In genomic region chr10:34638405-34639054, GRCh38 we compare ENCODE assay signal across 8 cellular contexts.
DNase-seq lines count a peak whose midpoint lies in the region; ATAC-seq and TF ChIP-seq lines count a peak whose summit lies in the region.

No MANE protein-coding gene starts in this region.

- H3K4me1 ChIP-seq in lower lobe of right lung: peaks cover 22% of the 10 kb centered on the region

- H3K4me1 Mint-ChIP-seq in activated CD4-positive, alpha-beta T cell treated with anti-CD3 and anti-CD28 coated beads, Interleukin-2, amount 10 ng/mL, durations not matched to agents 7 days and 5 days: peaks cover 4% of the 10 kb centered on the region

- H3K27me3 Mint-ChIP-seq in activated CD4-positive, alpha-beta T cell treated with anti-CD3 and anti-CD28 coated beads, Interleukin-2, amount 10 ng/mL, durations not matched to agents 7 days and 5 days: no peaks in the 10 kb centered on the region

- no peak overlapping the region for H3K27ac ChIP-seq in lower lobe of right lung

- H3K36me3 ChIP-seq in lower lobe of right lung: no peaks in the 10 kb centered on the region

- intact Hi-C loops in lower lobe of right lung (cut with DNase I): loop anchor here (5.0 kb wide), 1 partner anchor 1306 kb away; the partner anchor contains the start of gene NRP1

- no peak overlapping the region for H3K4me3 ChIP-seq in lower lobe of right lung

- no peaks in the 10 kb centered on the region for H3K9me3 Mint-ChIP-seq in activated CD4-positive, alpha-beta T cell treated with anti-CD3 and anti-CD28 coated beads, Interleukin-2, amount 10 ng/mL, durations not matched to agents 7 days and 5 days

- H3K4me3 Mint-ChIP-seq in activated CD4-positive, alpha-beta T cell treated with anti-CD3 and anti-CD28 coated beads, Interleukin-2, amount 10 ng/mL, durations not matched to agents 7 days and 5 days: no peak overlapping the region

- H3K9me3 ChIP-seq in lower lobe of right lung: no peaks in the 10 kb centered on the region

- no peaks in the 10 kb centered on the region for H3K36me3 Mint-ChIP-seq in activated CD4-positive, alpha-beta T cell treated with anti-CD3 and anti-CD28 coated beads, Interleukin-2, amount 10 ng/mL, durations not matched to agents 7 days and 5 days (ENCODE audit: low read depth)

- TF ChIP-seq CTCF in lower lobe of right lung (IDR thresholded peaks at IDR 0.05): peak; percentile 91

- CTCF ChIA-PET in activated CD4-positive, alpha-beta T cell treated with anti-CD3 and anti-CD28 coated beads, Interleukin-2, amount 10 ng/mL, durations not matched to agents 7 days and 5 days (lab: Charles Lee): interaction anchor here (0.6 to 1.6 kb wide), 6 partner anchors 9 to 1446 kb away, joined by 3 to 7 read pairs (median 3); no protein-coding TSS in a partner anchor

- no peak overlapping the region for H3K27ac Mint-ChIP-seq in activated CD4-positive, alpha-beta T cell treated with anti-CD3 and anti-CD28 coated beads, Interleukin-2, amount 10 ng/mL, durations not matched to agents 7 days and 5 days

- no peaks in the 10 kb centered on the region for H3K27me3 ChIP-seq in lower lobe of right lung (ENCODE audit: low read depth)

- DNase-seq in GM04504 (ENCODE audit: low read depth): peak; percentile 73
- peak; percentile 57 for DNase-seq in NCI-H226
- DNase-seq in activated CD4-positive, alpha-beta T cell treated with anti-CD3 and anti-CD28 coated beads, Interleukin-2, amount 10 ng/mL, durations not matched to agents 7 days and 5 days: peak; percentile 76
- DNase-seq in dermis microvascular lymphatic vessel endothelial cell (ENCODE audit: low read depth in 2 of 2): peak; percentile 84
- DNase-seq in lower lobe of right lung: peak; percentile 80
- peak; percentile 21 for DNase-seq in stimulated activated CD8-positive, alpha-beta memory T cell treated with anti-CD3 and anti-CD28 coated beads, Interleukin-12 subunit alpha, Interleukin-12 subunit beta, amount 100 ng/mL, for 24 hours (ENCODE audit: extremely low read depth)

- POLR2A ChIA-PET in activated CD4-positive, alpha-beta T cell treated with anti-CD3 and anti-CD28 coated beads, Interleukin-2, amount 10 ng/mL, durations not matched to agents 7 days and 5 days (lab: Charles Lee): no interaction called here

- peak; percentile 37 for ATAC-seq in HG02678 (IDR thresholded peaks at IDR 0.05; ENCODE audit: unreplicated experiment)
- ATAC-seq in lower lobe of right lung: peak; percentile 87 to 90
- ATAC-seq in GM21576 (IDR thresholded peaks at IDR 0.05; ENCODE audit: unreplicated experiment): no peak

Comparison
In these comparisons a context has a peak if more than half of its experiments do, and no peak if none do; other contexts are left out.
1. DNase-seq: peak in every context shown above with its lines; median percentile 84 in dermis microvascular lymphatic vessel endothelial cell; 80 in lower lobe of right lung; 76 in activated CD4-positive, alpha-beta T cell treated with anti-CD3 and anti-CD28 coated beads, Interleukin-2, amount 10 ng/mL, durations not matched to agents 7 days and 5 days; 73 in GM04504; 57 in NCI-H226; 21 in stimulated activated CD8-positive, alpha-beta memory T cell treated with anti-CD3 and anti-CD28 coated beads, Interleukin-12 subunit alpha, Interleukin-12 subunit beta, amount 100 ng/mL, for 24 hours.